12 cellular contexts compared by ENCODE assay signal in the genomic region with DNA sequence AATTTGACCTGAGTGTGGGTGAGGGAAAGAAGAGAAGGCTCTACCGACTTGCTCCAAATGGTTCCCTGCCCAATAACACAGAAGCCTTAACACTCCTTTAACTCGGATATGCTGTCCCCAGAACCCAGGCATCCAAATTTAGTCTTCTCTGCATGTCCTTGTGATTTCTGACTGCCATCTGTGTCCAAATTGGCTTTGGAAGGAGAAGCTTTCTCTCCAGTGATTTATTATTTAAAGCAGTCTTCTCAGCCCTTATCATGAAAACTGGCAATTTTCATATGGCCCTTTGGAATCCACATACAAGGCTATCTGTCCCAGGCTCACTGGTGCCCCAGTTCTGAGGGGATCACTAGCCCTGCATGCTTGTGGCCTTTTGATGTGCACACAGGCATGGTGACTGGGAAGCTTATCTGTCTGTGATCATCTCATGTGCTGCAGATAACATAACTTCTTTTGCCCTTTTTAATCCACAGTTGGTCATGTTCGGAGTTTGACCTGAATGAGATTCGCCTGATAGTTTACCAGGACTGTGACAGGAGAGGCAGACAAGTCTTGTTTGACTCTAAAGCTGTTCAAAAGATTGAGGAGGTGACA. TPM values are rescaled to one million over a fixed set of nuclear protein-coding genes. Genes with fewer than 3 reads are reported as not detected.
DNase-seq lines count a peak whose midpoint lies in the region; ATAC-seq and TF ChIP-seq lines count a peak whose summit lies in the region.
"Had no signal": no experiment of that assay in that cellular context is flagged by ENCODE, and none has a peak within 500 bp of the region (broad histone marks: within the 10 kb centered on the region; RNA-seq: fewer than 3 reads in every experiment).

No MANE protein-coding gene starts in this region.

- no peaks in the 10 kb centered on the region for H3K9me3 ChIP-seq in trophoblast cell (ENCODE audit: insufficient read depth, low read depth, low read length)
- H3K9me3 ChIP-seq: HAP-1, SJCRH30 had no signal

- H4K12ac ChIP-seq in trophoblast cell (ENCODE audit: low read depth, low read length), result no peak overlapping the region

- H3K14ac ChIP-seq in trophoblast cell (ENCODE audit: low read length), result no peak overlapping the region

- H3K18ac ChIP-seq in trophoblast cell (ENCODE audit: low read length), result no peak overlapping the region

- no peak for DNase-seq in effector memory CD8-positive, alpha-beta T cell
- DNase-seq in trophoblast cell (peak in 1 of 2 donors; percentile 32), glutamatergic neuron (no peak), AG20443 (ENCODE audit: low spot score) (no peak), SKM-1 (lab: John Stamatoyannopoulos, UW; ENCODE audit: unreplicated experiment) (no peak), epidermal melanocyte (ENCODE audit: insufficient read length, low spot score) (no peak)
- DNase-seq: naive B cell, NCI-H2081, SJCRH30 had no signal

- H2AFZ ChIP-seq in trophoblast cell (ENCODE audit: insufficient read depth, low read length, poor library complexity), result peak overlapping the region; percentile 31

- H2BK120ac ChIP-seq in trophoblast cell (ENCODE audit: insufficient read depth, low read length, poor library complexity), result no peak overlapping the region

- no peak overlapping the region for H4K8ac ChIP-seq in trophoblast cell (ENCODE audit: low read depth, low read length)

- peaks cover 6% of the 10 kb centered on the region for H3K79me1 ChIP-seq in trophoblast cell (ENCODE audit: low read length)

- ATAC-seq in GM18861 (IDR thresholded peaks at IDR 0.05; ENCODE audit: unreplicated experiment) (peak; percentile 1), HG03354 (IDR thresholded peaks at IDR 0.05; ENCODE audit: poor library complexity, severe bottlenecking, unreplicated experiment) (peak; percentile 6)
- ATAC-seq in effector memory CD8-positive, alpha-beta T cell (replicated peaks), result no peak

- peak overlapping the region; percentile 43 for H2BK5ac ChIP-seq in trophoblast cell (ENCODE audit: low read depth, low read length, poor library complexity)

- no peak overlapping the region for H2BK12ac ChIP-seq in trophoblast cell (ENCODE audit: low read length)

- H3K9me3 Mint-ChIP-seq in effector memory CD8-positive, alpha-beta T cell, result no peaks in the 10 kb centered on the region
- no peaks in the 10 kb centered on the region for H3K9me3 Mint-ChIP-seq in glutamatergic neuron (ENCODE audit: unreplicated experiment)

- peaks cover 12 to 19% of the 10 kb centered on the region in 2 donors for H3K4me1 Mint-ChIP-seq in effector memory CD8-positive, alpha-beta T cell (ENCODE audit: low read depth in 2 of 2)
- peaks cover 23% of the 10 kb centered on the region for H3K4me1 Mint-ChIP-seq in glutamatergic neuron (ENCODE audit: low read depth, unreplicated experiment)
- H3K4me1 Mint-ChIP-seq: naive B cell had no signal

- no peak overlapping the region for H3K9ac ChIP-seq in trophoblast cell (ENCODE audit: low read length)

- peaks cover 16 to 28% of the 10 kb centered on the region in 2 experiments for H3K4me1 ChIP-seq in trophoblast cell (ENCODE audit: control insufficient read depth in 1 of 2, insufficient read depth in 2 of 2, low read length in 2 of 2)
- H3K4me1 ChIP-seq: HAP-1, SJCRH30 had no signal

- H3K27ac ChIP-seq in trophoblast cell (ENCODE audit: low read depth, low read length), result peak overlapping the region; percentile 42
- H3K27ac ChIP-seq: SJCRH30 had no signal

- no peak overlapping the region for H3K4me2 ChIP-seq in trophoblast cell (ENCODE audit: low read length)

- H3K27me3 Mint-ChIP-seq in effector memory CD8-positive, alpha-beta T cell, result no peaks in the 10 kb centered on the region
- H3K27me3 Mint-ChIP-seq in glutamatergic neuron (ENCODE audit: unreplicated experiment), result no peaks in the 10 kb centered on the region

- H3K23ac ChIP-seq in trophoblast cell (ENCODE audit: low read length), result no peak overlapping the region

- peak overlapping the region; percentile 3 to 36 for H3K27ac Mint-ChIP-seq in effector memory CD8-positive, alpha-beta T cell
- no peak overlapping the region for H3K27ac Mint-ChIP-seq in glutamatergic neuron (ENCODE audit: unreplicated experiment)

- H3K4me3 Mint-ChIP-seq in effector memory CD8-positive, alpha-beta T cell, result no peak overlapping the region
- H3K4me3 Mint-ChIP-seq in glutamatergic neuron (ENCODE audit: unreplicated experiment), result no peak overlapping the region
- H3K4me3 Mint-ChIP-seq: naive B cell had no signal

- WGBS in trophoblast cell (ENCODE audit: extremely low coverage, insufficient coverage, insufficient read length), result no CpG with 5 or more reads among the region's 4 CpGs

- no peaks in the 10 kb centered on the region for H3K79me2 ChIP-seq in trophoblast cell (ENCODE audit: control insufficient read depth, insufficient read depth, low read length, poor library complexity)

- TF ChIP-seq CTCF in glutamatergic neuron (IDR thresholded peaks at IDR 0.05; ENCODE audit: partially characterized antibody, unreplicated experiment), result no peak

- no peak overlapping the region for H3K4me3 ChIP-seq in trophoblast cell (ENCODE audit: low read depth, low read length)
- H3K4me3 ChIP-seq: HAP-1, SJCRH30 had no signal

- no peak overlapping the region for H3K4ac ChIP-seq in trophoblast cell (ENCODE audit: low read depth, low read length)

- no peaks in the 10 kb centered on the region for H3K27me3 ChIP-seq in trophoblast cell (ENCODE audit: insufficient read depth, low read length)
- H3K27me3 ChIP-seq: SJCRH30 had no signal

- H2AK5ac ChIP-seq in trophoblast cell (ENCODE audit: low read length), result no peak overlapping the region

- H3K36me3 ChIP-seq in trophoblast cell (ENCODE audit: control insufficient read depth in 1 of 2, insufficient read depth in 2 of 2, low read length in 2 of 2), result no peaks in the 10 kb centered on the region
- H3K36me3 ChIP-seq: SJCRH30 had no signal

- no peaks in the 10 kb centered on the region for H3K36me3 Mint-ChIP-seq in effector memory CD8-positive, alpha-beta T cell (ENCODE audit: insufficient read depth)
- peaks cover 9% of the 10 kb centered on the region for H3K36me3 Mint-ChIP-seq in glutamatergic neuron (ENCODE audit: unreplicated experiment)

- H4K91ac ChIP-seq in trophoblast cell (ENCODE audit: low read depth, low read length), result no peak overlapping the region

RNA-seq across cellular contexts. Expression of a gene that starts 56.7 kb away (rescaled TPM):
- 8.2 and 8.8 TPM in 2 replicates for polyA plus RNA-seq in trophoblast cell (2013)
- 53.2 TPM for total RNA-seq in glutamatergic neuron (ENCODE audit: unreplicated experiment)
